ENCODE assay signal across 8 cellular contexts in genomic region chr10:30510184-30510931, GRCh38.
DNase-seq lines count a peak whose midpoint lies in the region; ATAC-seq, FAIRE-seq and TF ChIP-seq lines count a peak whose summit lies in the region.

No MANE protein-coding gene starts in this region.

- DNase-seq in GM10266 (ENCODE audit: extremely low spot score) (peak; percentile 62), astrocyte (ENCODE audit: low read depth) (peak; percentile 73), sciatic nerve (ENCODE audit: low spot score) (peak; percentile 67), NCI-H146 treated with DMSO at 0.1 percent for 48 hours (lab: John Stamatoyannopoulos, UW; ENCODE audit: unreplicated experiment) (no peak), AML-193 (lab: John Stamatoyannopoulos, UW) (no peak)
- DNase-seq in effector CD4-positive, alpha-beta T cell = no peak

- H3K4me1 ChIP-seq in astrocyte (ENCODE audit: insufficient read depth, low read length) = no peaks in the 10 kb centered on the region

- no peak overlapping the region for H2AFZ ChIP-seq in astrocyte (ENCODE audit: low read depth, low read length)

- peaks cover 3% of the 10 kb centered on the region for H3K27me3 ChIP-seq in astrocyte (ENCODE audit: insufficient read depth, low read length)

- peak overlapping the region; percentile 10 for H3K4me2 ChIP-seq in astrocyte (ENCODE audit: low read length)

- H4K20me1 ChIP-seq in astrocyte (ENCODE audit: insufficient read depth, low read length) = no peaks in the 10 kb centered on the region

- H3K79me2 ChIP-seq in astrocyte (ENCODE audit: insufficient read depth, low read length) = no peaks in the 10 kb centered on the region

- no peaks in the 10 kb centered on the region for H3K36me3 Mint-ChIP-seq in astrocyte (ENCODE audit: low read depth, unreplicated experiment)

- peak; percentile 81 for ATAC-seq in GM21381 (IDR thresholded peaks at IDR 0.05; ENCODE audit: unreplicated experiment)
- ATAC-seq in HG03575 (IDR thresholded peaks at IDR 0.05; ENCODE audit: extremely low read depth, insufficient number of reproducible peaks, low FRiP score, unreplicated experiment) = peak; percentile 77
- peak; percentile 94 for ATAC-seq in sciatic nerve

- intact Hi-C loops in sciatic nerve (cut with DNase I) = no loop called here

- no peaks in the 10 kb centered on the region for H3K36me3 ChIP-seq in astrocyte (ENCODE audit: insufficient read depth, low read length)

- TF ChIP-seq CTCF in GM10266 (IDR thresholded peaks at IDR 0.05; ENCODE audit: control insufficient read depth, insufficient read depth, low read depth, missing control alignments) (no peak), astrocyte (IDR thresholded peaks at IDR 0.05; ENCODE audit: insufficient read depth, low read depth, low read length) (peak; percentile 22)

- no peak for FAIRE-seq in astrocyte (lab: Jason Lieb, UNC)

- H3K4me1 Mint-ChIP-seq in astrocyte (ENCODE audit: low read depth, unreplicated experiment) = peaks cover 9% of the 10 kb centered on the region

- H3K9ac ChIP-seq in astrocyte (ENCODE audit: low read length) = no peak overlapping the region

- no peak overlapping the region for H3K27ac Mint-ChIP-seq in astrocyte (ENCODE audit: unreplicated experiment)

- no peaks in the 10 kb centered on the region for H3K9me3 ChIP-seq in astrocyte (ENCODE audit: insufficient read depth, low read depth, low read length)

- H3K27ac ChIP-seq in astrocyte (ENCODE audit: low read depth, low read length) = no peak overlapping the region

- no peak overlapping the region for H3K4me3 Mint-ChIP-seq in astrocyte (ENCODE audit: unreplicated experiment)

- H3K4me3 ChIP-seq in astrocyte (ENCODE audit: insufficient read depth, low read depth, low read length) = no peak overlapping the region

- no peaks in the 10 kb centered on the region for H3K9me3 Mint-ChIP-seq in astrocyte (ENCODE audit: unreplicated experiment)

- peaks cover 2% of the 10 kb centered on the region for H3K27me3 Mint-ChIP-seq in astrocyte (ENCODE audit: low read depth, unreplicated experiment)

Comparison
In these comparisons a context has a peak if more than half of its experiments do, and no peak if none do; other contexts are left out.
1. DNase-seq: peak in GM10266 (single experiment), astrocyte (single experiment) and sciatic nerve (single experiment); none in effector CD4-positive, alpha-beta T cell (single experiment), NCI-H146 treated with DMSO at 0.1 percent for 48 hours (single experiment) and AML-193 (0 of 2).
2. Peak in every context shown above with its lines, with median percentiles within 50 percentile points of each other: ATAC-seq.